In the genomic region with DNA sequence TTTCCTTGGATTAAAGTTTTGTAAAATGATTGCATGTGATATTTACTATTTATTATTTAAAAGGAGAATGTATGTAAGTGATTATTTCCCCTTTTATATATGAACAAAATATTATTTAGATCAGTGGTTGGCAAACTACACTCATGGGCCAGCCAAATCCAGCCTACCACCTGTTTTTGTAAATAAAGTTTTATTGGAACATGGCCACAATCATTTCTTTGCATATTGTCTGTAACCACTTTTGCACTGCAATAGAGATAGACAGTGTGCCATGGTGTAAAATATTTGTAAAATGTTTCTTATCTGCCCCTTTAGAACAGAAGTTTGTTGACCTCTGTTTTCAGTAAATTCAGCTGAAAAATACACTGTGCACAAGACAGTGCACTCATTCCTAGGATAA, we compare ENCODE assay signal across 2 cellular contexts.
A peak's percentile ranks its signal among the peaks of the same experiment; 100 is the strongest.
TF ChIP-seq lines count a peak whose summit lies in the region.

No MANE protein-coding gene starts in this region.

TF ChIP-seq in GM12878, 131 proteins besides CTCF, POLR2A, EP300 and RAD21:
- TF ChIP-seq TBL1XR1 (IDR thresholded peaks at IDR 0.05; ENCODE audit: low read depth, low read length): no peak
- TF ChIP-seq ZBTB40 (IDR thresholded peaks at IDR 0.05; ENCODE audit: borderline replicate concordance): peak; percentile 51; the same call in 1 of the 2 replicates

TF ChIP-seq in K562, 482 proteins besides CTCF, POLR2A, EP300 and RAD21:
- no peak for TF ChIP-seq ZNF143 (CRISPR knock-in tag; IDR thresholded peaks at IDR 0.05)
- TF ChIP-seq ZBTB40 (IDR thresholded peaks at IDR 0.05): peak; percentile 79
- TF ChIP-seq ZBTB40 (CRISPR knock-in tag; IDR thresholded peaks at IDR 0.05): no peak
